1 cellular context compared by ENCODE assay signal in genomic region chr11:123454796-123455195, GRCh38.
TF ChIP-seq lines count a peak whose summit lies in the region.

No MANE protein-coding gene starts in this region.

TF ChIP-seq in HCT116, 20 proteins besides CTCF, POLR2A, EP300 and RAD21:
- TF ChIP-seq SIN3A (IDR thresholded peaks at IDR 0.05; ENCODE audit: low read depth) (0 out of 2 replicates have a peak, but pooled peaks have one; percentile 1), CEBPB (IDR thresholded peaks at IDR 0.05; ENCODE audit: low read depth) (no peak)
